In the genomic region with DNA sequence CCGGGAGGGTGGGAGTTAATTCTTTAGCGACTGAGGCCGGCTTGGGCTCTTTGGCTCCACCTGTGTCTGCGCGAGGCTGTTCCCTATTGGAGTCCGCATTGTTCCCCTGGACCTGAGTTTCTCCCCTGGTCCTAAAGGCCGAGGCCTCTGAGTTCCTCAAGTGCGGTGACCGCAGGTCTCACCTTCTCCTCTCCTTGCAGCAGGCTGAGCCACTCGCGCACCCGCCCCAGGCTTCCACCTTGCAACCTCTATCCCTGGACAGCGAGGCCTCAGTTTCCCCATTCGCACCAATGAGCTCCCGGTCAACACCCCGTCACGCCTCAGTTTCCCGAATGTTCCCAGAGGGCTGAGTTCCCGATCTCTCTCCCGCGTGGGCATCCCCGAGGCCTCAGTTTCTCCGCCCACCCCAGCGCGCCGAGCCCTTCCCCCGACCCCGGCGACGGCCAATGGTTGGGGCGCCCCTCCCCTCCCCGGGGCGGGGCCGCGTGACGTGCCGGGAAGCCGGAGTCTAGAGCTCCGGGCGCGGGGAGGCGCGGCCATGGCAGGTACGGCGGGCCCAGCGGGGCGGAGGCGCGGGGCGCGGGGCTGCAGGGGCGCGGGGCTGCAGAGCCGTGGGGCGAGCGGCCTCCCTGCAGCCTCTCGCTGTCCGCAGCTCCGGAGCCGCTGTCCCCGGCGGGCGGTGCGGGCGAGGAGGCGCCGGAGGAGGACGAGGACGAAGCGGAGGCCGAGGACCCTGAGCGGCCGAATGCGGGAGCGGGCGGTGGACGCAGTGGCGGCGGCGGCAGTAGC, we compare ENCODE assay signal across 1 cellular context.
A peak's percentile ranks its signal among the peaks of the same experiment; 100 is the strongest.
TF ChIP-seq lines count a peak whose summit lies in the region.

A gene with protein sequence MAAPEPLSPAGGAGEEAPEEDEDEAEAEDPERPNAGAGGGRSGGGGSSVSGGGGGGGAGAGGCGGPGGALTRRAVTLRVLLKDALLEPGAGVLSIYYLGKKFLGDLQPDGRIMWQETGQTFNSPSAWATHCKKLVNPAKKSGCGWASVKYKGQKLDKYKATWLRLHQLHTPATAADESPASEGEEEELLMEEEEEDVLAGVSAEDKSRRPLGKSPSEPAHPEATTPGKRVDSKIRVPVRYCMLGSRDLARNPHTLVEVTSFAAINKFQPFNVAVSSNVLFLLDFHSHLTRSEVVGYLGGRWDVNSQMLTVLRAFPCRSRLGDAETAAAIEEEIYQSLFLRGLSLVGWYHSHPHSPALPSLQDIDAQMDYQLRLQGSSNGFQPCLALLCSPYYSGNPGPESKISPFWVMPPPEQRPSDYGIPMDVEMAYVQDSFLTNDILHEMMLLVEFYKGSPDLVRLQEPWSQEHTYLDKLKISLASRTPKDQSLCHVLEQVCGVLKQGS (plus strand): TSS at position 507 of the 789 bp plus-strand sequence. CDS start 32 bp downstream, at position 539.

TF ChIP-seq in HepG2, 621 proteins besides CTCF, POLR2A, EP300 and RAD21 (continued from another document and continues in another):
- TF ChIP-seq, protein P1, sequence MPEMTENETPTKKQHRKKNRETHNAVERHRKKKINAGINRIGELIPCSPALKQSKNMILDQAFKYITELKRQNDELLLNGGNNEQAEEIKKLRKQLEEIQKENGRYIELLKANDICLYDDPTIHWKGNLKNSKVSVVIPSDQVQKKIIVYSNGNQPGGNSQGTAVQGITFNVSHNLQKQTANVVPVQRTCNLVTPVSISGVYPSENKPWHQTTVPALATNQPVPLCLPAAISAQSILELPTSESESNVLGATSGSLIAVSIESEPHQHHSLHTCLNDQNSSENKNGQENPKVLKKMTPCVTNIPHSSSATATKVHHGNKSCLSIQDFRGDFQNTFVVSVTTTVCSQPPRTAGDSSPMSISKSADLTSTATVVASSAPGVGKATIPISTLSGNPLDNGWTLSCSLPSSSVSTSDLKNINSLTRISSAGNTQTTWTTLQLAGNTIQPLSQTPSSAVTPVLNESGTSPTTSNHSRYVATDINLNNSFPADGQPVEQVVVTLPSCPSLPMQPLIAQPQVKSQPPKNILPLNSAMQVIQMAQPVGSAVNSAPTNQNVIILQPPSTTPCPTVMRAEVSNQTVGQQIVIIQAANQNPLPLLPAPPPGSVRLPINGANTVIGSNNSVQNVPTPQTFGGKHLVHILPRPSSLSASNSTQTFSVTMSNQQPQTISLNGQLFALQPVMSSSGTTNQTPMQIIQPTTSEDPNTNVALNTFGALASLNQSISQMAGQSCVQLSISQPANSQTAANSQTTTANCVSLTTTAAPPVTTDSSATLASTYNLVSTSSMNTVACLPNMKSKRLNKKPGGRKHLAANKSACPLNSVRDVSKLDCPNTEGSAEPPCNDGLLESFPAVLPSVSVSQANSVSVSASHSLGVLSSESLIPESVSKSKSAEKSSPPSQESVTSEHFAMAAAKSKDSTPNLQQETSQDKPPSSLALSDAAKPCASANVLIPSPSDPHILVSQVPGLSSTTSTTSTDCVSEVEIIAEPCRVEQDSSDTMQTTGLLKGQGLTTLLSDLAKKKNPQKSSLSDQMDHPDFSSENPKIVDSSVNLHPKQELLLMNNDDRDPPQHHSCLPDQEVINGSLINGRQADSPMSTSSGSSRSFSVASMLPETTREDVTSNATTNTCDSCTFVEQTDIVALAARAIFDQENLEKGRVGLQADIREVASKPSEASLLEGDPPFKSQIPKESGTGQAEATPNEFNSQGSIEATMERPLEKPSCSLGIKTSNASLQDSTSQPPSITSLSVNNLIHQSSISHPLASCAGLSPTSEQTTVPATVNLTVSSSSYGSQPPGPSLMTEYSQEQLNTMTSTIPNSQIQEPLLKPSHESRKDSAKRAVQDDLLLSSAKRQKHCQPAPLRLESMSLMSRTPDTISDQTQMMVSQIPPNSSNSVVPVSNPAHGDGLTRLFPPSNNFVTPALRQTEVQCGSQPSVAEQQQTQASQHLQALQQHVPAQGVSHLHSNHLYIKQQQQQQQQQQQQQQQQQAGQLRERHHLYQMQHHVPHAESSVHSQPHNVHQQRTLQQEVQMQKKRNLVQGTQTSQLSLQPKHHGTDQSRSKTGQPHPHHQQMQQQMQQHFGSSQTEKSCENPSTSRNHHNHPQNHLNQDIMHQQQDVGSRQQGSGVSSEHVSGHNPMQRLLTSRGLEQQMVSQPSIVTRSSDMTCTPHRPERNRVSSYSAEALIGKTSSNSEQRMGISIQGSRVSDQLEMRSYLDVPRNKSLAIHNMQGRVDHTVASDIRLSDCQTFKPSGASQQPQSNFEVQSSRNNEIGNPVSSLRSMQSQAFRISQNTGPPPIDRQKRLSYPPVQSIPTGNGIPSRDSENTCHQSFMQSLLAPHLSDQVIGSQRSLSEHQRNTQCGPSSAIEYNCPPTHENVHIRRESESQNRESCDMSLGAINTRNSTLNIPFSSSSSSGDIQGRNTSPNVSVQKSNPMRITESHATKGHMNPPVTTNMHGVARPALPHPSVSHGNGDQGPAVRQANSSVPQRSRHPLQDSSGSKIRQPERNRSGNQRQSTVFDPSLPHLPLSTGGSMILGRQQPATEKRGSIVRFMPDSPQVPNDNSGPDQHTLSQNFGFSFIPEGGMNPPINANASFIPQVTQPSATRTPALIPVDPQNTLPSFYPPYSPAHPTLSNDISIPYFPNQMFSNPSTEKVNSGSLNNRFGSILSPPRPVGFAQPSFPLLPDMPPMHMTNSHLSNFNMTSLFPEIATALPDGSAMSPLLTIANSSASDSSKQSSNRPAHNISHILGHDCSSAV (CRISPR knock-in tag; IDR thresholded peaks at IDR 0.05; ENCODE audit: borderline replicate concordance) = no peak
- TF ChIP-seq POGZ (CRISPR knock-in tag; IDR thresholded peaks at IDR 0.05) (peak; percentile 34; the same call in 1 of the 2 replicates), PHF21A (CRISPR knock-in tag; IDR thresholded peaks at IDR 0.05) (peak; percentile 35; the same call in 1 of the 2 replicates), ZNF83 (CRISPR knock-in tag; IDR thresholded peaks at IDR 0.05; ENCODE audit: borderline replicate concordance) (no peak), MYC (CRISPR knock-in tag; IDR thresholded peaks at IDR 0.05; ENCODE audit: borderline replicate concordance) (peak; percentile 70; the same call in 1 of the 2 replicates), ZNF264 (CRISPR knock-in tag; IDR thresholded peaks at IDR 0.05) (0 out of 2 replicates have a peak, but pooled peaks have one; percentile 53), ZFP36L1 (CRISPR knock-in tag; IDR thresholded peaks at IDR 0.05) (peak; percentile 48), MAFG (CRISPR knock-in tag; IDR thresholded peaks at IDR 0.05) (no peak), TAF1 (CRISPR knock-in tag; IDR thresholded peaks at IDR 0.05) (peak; percentile 44), RARA (CRISPR knock-in tag; IDR thresholded peaks at IDR 0.05) (0 out of 2 replicates have a peak, but pooled peaks have one; percentile 21), NCOA1 (CRISPR knock-in tag; IDR thresholded peaks at IDR 0.05) (no peak; the same call in 1 of the 2 replicates), ZNF841 (CRISPR knock-in tag; IDR thresholded peaks at IDR 0.05; ENCODE audit: borderline replicate concordance) (0 out of 2 replicates have a peak, but pooled peaks have one; percentile 59), SUZ12 (IDR thresholded peaks at IDR 0.05; ENCODE audit: low read depth, low read length) (no peak), ATAD3A (CRISPR knock-in tag; IDR thresholded peaks at IDR 0.05) (no peak), SAP130 (CRISPR knock-in tag; IDR thresholded peaks at IDR 0.05; ENCODE audit: low read depth) (peak; percentile 73), ZNF543 (CRISPR knock-in tag; IDR thresholded peaks at IDR 0.05) (no peak), NBN (conservative IDR thresholded peaks at IDR 0.05) (no peak), DMAP1 (CRISPR knock-in tag; IDR thresholded peaks at IDR 0.05) (peak; percentile 43), SP5 (CRISPR knock-in tag; IDR thresholded peaks at IDR 0.05; ENCODE audit: borderline replicate concordance, low read depth) (peak; percentile 53; the same call in 1 of the 2 replicates)
- TF ChIP-seq, protein P2, sequence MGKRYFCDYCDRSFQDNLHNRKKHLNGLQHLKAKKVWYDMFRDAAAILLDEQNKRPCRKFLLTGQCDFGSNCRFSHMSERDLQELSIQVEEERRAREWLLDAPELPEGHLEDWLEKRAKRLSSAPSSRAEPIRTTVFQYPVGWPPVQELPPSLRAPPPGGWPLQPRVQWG (CRISPR knock-in tag; IDR thresholded peaks at IDR 0.05; ENCODE audit: borderline replicate concordance, low read depth) = no peak
- TF ChIP-seq, protein P3, sequence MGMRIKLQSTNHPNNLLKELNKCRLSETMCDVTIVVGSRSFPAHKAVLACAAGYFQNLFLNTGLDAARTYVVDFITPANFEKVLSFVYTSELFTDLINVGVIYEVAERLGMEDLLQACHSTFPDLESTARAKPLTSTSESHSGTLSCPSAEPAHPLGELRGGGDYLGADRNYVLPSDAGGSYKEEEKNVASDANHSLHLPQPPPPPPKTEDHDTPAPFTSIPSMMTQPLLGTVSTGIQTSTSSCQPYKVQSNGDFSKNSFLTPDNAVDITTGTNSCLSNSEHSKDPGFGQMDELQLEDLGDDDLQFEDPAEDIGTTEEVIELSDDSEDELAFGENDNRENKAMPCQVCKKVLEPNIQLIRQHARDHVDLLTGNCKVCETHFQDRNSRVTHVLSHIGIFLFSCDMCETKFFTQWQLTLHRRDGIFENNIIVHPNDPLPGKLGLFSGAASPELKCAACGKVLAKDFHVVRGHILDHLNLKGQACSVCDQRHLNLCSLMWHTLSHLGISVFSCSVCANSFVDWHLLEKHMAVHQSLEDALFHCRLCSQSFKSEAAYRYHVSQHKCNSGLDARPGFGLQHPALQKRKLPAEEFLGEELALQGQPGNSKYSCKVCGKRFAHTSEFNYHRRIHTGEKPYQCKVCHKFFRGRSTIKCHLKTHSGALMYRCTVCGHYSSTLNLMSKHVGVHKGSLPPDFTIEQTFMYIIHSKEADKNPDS (CRISPR knock-in tag; IDR thresholded peaks at IDR 0.05) = peak; percentile 71; the same call in 1 of the 2 replicates
- TF ChIP-seq, protein P4, sequence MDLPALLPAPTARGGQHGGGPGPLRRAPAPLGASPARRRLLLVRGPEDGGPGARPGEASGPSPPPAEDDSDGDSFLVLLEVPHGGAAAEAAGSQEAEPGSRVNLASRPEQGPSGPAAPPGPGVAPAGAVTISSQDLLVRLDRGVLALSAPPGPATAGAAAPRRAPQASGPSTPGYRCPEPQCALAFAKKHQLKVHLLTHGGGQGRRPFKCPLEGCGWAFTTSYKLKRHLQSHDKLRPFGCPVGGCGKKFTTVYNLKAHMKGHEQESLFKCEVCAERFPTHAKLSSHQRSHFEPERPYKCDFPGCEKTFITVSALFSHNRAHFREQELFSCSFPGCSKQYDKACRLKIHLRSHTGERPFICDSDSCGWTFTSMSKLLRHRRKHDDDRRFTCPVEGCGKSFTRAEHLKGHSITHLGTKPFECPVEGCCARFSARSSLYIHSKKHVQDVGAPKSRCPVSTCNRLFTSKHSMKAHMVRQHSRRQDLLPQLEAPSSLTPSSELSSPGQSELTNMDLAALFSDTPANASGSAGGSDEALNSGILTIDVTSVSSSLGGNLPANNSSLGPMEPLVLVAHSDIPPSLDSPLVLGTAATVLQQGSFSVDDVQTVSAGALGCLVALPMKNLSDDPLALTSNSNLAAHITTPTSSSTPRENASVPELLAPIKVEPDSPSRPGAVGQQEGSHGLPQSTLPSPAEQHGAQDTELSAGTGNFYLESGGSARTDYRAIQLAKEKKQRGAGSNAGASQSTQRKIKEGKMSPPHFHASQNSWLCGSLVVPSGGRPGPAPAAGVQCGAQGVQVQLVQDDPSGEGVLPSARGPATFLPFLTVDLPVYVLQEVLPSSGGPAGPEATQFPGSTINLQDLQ (CRISPR knock-in tag; IDR thresholded peaks at IDR 0.05) = peak; percentile 83; the same call in 1 of the 2 replicates
- TF ChIP-seq, protein P5, sequence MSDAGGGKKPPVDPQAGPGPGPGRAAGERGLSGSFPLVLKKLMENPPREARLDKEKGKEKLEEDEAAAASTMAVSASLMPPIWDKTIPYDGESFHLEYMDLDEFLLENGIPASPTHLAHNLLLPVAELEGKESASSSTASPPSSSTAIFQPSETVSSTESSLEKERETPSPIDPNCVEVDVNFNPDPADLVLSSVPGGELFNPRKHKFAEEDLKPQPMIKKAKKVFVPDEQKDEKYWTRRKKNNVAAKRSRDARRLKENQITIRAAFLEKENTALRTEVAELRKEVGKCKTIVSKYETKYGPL (CRISPR knock-in tag; IDR thresholded peaks at IDR 0.05) = 0 out of 2 replicates have a peak, but pooled peaks have one; percentile 27
- TF ChIP-seq, protein P6, sequence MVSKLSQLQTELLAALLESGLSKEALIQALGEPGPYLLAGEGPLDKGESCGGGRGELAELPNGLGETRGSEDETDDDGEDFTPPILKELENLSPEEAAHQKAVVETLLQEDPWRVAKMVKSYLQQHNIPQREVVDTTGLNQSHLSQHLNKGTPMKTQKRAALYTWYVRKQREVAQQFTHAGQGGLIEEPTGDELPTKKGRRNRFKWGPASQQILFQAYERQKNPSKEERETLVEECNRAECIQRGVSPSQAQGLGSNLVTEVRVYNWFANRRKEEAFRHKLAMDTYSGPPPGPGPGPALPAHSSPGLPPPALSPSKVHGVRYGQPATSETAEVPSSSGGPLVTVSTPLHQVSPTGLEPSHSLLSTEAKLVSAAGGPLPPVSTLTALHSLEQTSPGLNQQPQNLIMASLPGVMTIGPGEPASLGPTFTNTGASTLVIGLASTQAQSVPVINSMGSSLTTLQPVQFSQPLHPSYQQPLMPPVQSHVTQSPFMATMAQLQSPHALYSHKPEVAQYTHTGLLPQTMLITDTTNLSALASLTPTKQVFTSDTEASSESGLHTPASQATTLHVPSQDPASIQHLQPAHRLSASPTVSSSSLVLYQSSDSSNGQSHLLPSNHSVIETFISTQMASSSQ (IDR thresholded peaks at IDR 0.05; ENCODE audit: low read depth) = no peak
- TF ChIP-seq, protein P6 (CRISPR knock-in tag; IDR thresholded peaks at IDR 0.05; ENCODE audit: borderline replicate concordance) = peak; percentile 33; the same call in 1 of the 2 replicates
- TF ChIP-seq, protein P7, sequence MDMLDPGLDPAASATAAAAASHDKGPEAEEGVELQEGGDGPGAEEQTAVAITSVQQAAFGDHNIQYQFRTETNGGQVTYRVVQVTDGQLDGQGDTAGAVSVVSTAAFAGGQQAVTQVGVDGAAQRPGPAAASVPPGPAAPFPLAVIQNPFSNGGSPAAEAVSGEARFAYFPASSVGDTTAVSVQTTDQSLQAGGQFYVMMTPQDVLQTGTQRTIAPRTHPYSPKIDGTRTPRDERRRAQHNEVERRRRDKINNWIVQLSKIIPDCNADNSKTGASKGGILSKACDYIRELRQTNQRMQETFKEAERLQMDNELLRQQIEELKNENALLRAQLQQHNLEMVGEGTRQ (IDR thresholded peaks at IDR 0.05; ENCODE audit: low read depth, low read length) = no peak
- TF ChIP-seq, protein P7 (CRISPR knock-in tag; IDR thresholded peaks at IDR 0.05; ENCODE audit: borderline replicate concordance) = peak; percentile 21; the same call in 1 of the 2 replicates
